In the genomic region with DNA sequence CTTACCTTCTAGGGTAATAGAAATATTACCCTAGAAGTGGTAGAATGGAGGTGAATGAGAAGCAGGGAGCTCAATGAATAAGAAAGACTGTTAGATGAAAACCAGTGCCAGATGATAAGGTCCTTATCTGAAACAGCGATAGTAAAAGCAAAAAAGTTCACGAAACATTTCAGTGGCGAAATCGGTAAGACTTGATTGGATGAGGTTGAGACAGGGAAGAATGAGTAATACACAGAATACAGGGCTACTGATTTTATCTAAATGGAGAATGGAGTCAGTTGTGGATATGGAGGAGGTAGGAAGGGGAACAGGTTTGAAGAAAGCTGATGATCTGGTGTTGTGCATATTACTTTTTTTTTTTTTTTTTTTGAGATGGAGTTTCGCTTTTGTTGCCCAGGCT, we compare ENCODE assay signal across 24 cellular contexts.
"Had no signal": no experiment of that assay in that cellular context is flagged by ENCODE, and none has a peak within 500 bp of the region (broad histone marks: within the 10 kb centered on the region; RNA-seq: fewer than 3 reads in every experiment).

No MANE protein-coding gene starts in this region.

- H3K27ac ChIP-seq: epithelial cell of prostate, esophagus squamous epithelium, gastrocnemius medialis, left lung, lower lobe of right lung had no signal

- DNase-seq: dermis blood vessel endothelial cell; dorsolateral prefrontal cortex; effector CD4-positive, alpha-beta T cell; effector memory CD4-positive, alpha-beta T cell; erythroblast; esophagus squamous epithelium; foreskin fibroblast; foreskin melanocyte; gastrocnemius medialis; glutamatergic neuron; head of caudate nucleus; heart right ventricle; hippocampal formation; left cardiac atrium; left lung; left ventricle myocardium superior; lower lobe of right lung had no signal

- H3K4me3 Mint-ChIP-seq: mesothelial cell of epicardium had no signal

- FAIRE-seq: colon, islet of Langerhans, keratinocyte had no signal

- H3K27me3 ChIP-seq: dorsolateral prefrontal cortex, esophagus squamous epithelium, gastrocnemius medialis, heart right ventricle, left lung had no signal

- ATAC-seq: esophagus mucosa, gastrocnemius medialis, heart right ventricle, left lung, left ventricle myocardium superior, lower lobe of right lung had no signal

- H3K27ac Mint-ChIP-seq: mesothelial cell of epicardium had no signal

- H3K36me3 Mint-ChIP-seq: mesothelial cell of epicardium had no signal

- H3K36me3 ChIP-seq: esophagus squamous epithelium, gastrocnemius medialis, heart right ventricle, left lung, lower lobe of right lung had no signal

- H3K9me3 ChIP-seq: esophagus squamous epithelium, gastrocnemius medialis, heart right ventricle, left lung, lower lobe of right lung had no signal

- H3K4me3 ChIP-seq: coronary artery, dorsolateral prefrontal cortex, esophagus squamous epithelium, gastrocnemius medialis, heart right ventricle, left lung, lower lobe of right lung had no signal
